ENCODE assay signal across 8 cellular contexts in genomic region chr1:84300991-84301758, GRCh38. TPM values are rescaled to one million over a fixed set of nuclear protein-coding genes. Genes with fewer than 3 reads are reported as not detected.
A peak's percentile ranks its signal among the peaks of the same experiment; 100 is the strongest.
DNase-seq lines count a peak whose midpoint lies in the region; ATAC-seq and TF ChIP-seq lines count a peak whose summit lies in the region.

SAMD13 (plus strand) TSS chr1:84301708; CDS start chr1:84303235, 1,527 bp downstream.

- H3K27me3 ChIP-seq in mammary epithelial cell (ENCODE audit: insufficient read depth, low read length) (no peaks in the 10 kb centered on the region), kidney epithelial cell (ENCODE audit: control insufficient read depth, insufficient read depth, low read length) (no peaks in the 10 kb centered on the region), spleen (replicated peaks in 1 of 7) (peaks cover 0 to 13% (median 0%) of the 10 kb centered on the region in 7 donors)

- H3K4me3 ChIP-seq in NB4 (ENCODE audit: low read depth, low read length) (peak within 1 kb of the TSS; percentile 50), mammary epithelial cell (replicated peaks in 1 of 3; ENCODE audit: insufficient read depth in 1 of 3, low read depth in 2 of 3, low read length in 3 of 3) (peak within 1 kb of the TSS; percentile 21 to 40 (median 23)), kidney epithelial cell (ENCODE audit: low read depth, low read length) (peak within 1 kb of the TSS; percentile 10), spleen (peak within 1 kb of the TSS in 7 of 8 donors; percentile 4 to 57 (median 18))

- no peak within 1 kb of the TSS for H3K9ac ChIP-seq in mammary epithelial cell (ENCODE audit: insufficient read depth, low read length)

- H2AFZ ChIP-seq in mammary epithelial cell (ENCODE audit: low read depth, low read length) = peak within 1 kb of the TSS; percentile 89

- intact Hi-C loops in mammary epithelial cell (cut with micrococcal nuclease) (no loop called here), spleen (cut with DNase I; ENCODE audit: low total_unique reads) (loop anchor here (10.0 kb wide), 1 partner anchor 146 kb away; no protein-coding TSS in a partner anchor)

- peaks cover 37% of the 10 kb centered on the region for H3K4me1 ChIP-seq in mammary epithelial cell (ENCODE audit: insufficient read depth, low read length)
- peaks cover 4 to 70% (median 55%) of the 10 kb centered on the region in 6 donors for H3K4me1 ChIP-seq in spleen

- ATAC-seq in GM19035 (IDR thresholded peaks at IDR 0.05; ENCODE audit: unreplicated experiment) = peak; percentile 31
- ATAC-seq in SK-N-SH treated with all-trans-retinoic acid at 6 μM for 48 hours = peak; percentile 35; the same call in 2 of the 3 replicates

- peak within 1 kb of the TSS; percentile 80 for H3K4me2 ChIP-seq in mammary epithelial cell (ENCODE audit: insufficient read depth, low read depth, low read length)

- peak; percentile 73 for DNase-seq in ACHN
- peak; percentile 64 for DNase-seq in NB4 (ENCODE audit: low read depth)
- peak; percentile 53 for DNase-seq in mammary epithelial cell
- peak; percentile 39 for DNase-seq in kidney epithelial cell (ENCODE audit: low read depth)
- no peak for DNase-seq in spleen
- DNase-seq in mesenteric fat pad (ENCODE audit: low spot score) = no peak

- 7% methylated on average over 5 of the region's 5 CpGs for WGBS in mammary epithelial cell (ENCODE audit: low coverage, missing lambda C conversion rate)
- 18 to 31% (median 21%) methylated on average over 5 of the region's 5 CpGs for WGBS in spleen, 5 donors

- no peaks in the 10 kb centered on the region for H3K79me2 ChIP-seq in mammary epithelial cell (ENCODE audit: insufficient read depth, low read length)

- CTCF ChIA-PET in mammary epithelial cell (lab: Charles Lee; ENCODE audit: low non-redundant PET) = no interaction called here

- dilution Hi-C loops in mammary epithelial cell (cut with HindIII; ENCODE audit: low sequenced_read_pairs) = no loop called here

- TF ChIP-seq POLR2A in NB4 (IDR thresholded peaks at IDR 0.05; ENCODE audit: extremely low read depth, insufficient read length) = no peak
- no peak for TF ChIP-seq POLR2A in spleen (IDR thresholded peaks at IDR 0.05)

- H3K36me3 ChIP-seq in mammary epithelial cell (ENCODE audit: insufficient read depth, low read length) = no peaks in the 10 kb centered on the region
- H3K36me3 ChIP-seq in kidney epithelial cell (ENCODE audit: control insufficient read depth, insufficient read depth, low read length) = no peaks in the 10 kb centered on the region
- H3K36me3 ChIP-seq in spleen = no peaks in the 10 kb centered on the region

- TF ChIP-seq CTCF in NB4 (IDR thresholded peaks at IDR 0.05; ENCODE audit: low read depth, low read length) (no peak), mammary epithelial cell (conservative IDR thresholded peaks at IDR 0.05 in 1 of 2, IDR thresholded peaks at IDR 0.05 in 1 of 2; ENCODE audit: extremely low read depth in 1 of 2, insufficient read depth in 1 of 2, low read depth in 1 of 2, low read length in 2 of 2) (no peak), kidney epithelial cell (IDR thresholded peaks at IDR 0.05; ENCODE audit: insufficient read depth, low read length, poor library complexity, severe bottlenecking) (no peak), spleen (IDR thresholded peaks at IDR 0.05 in 8 of 11, conservative IDR thresholded peaks at IDR 0.05 in 3 of 11) (no peak)

- no peak within 1 kb of the TSS for H3K27ac ChIP-seq in mammary epithelial cell (ENCODE audit: insufficient read depth, low read depth, low read length)
- peak within 1 kb of the TSS; percentile 28 to 91 (median 80) for H3K27ac ChIP-seq in spleen

- H4K20me1 ChIP-seq in mammary epithelial cell (ENCODE audit: insufficient read depth, low read length) = no peaks in the 10 kb centered on the region

- BruUV-seq in mammary epithelial cell (replicated peaks; lab: Mats Ljungman, UMichigan) = no TSS peak

- in situ Hi-C loops in ACHN (cut with HindIII; ENCODE audit: low pct_ligation_motif_present, low pct_unique_long_range_greater_than_20kb, low sequenced_read_pairs) = no loop called here
- in situ Hi-C loops in mammary epithelial cell (cut with MboI; ENCODE audit: low sequenced_read_pairs in 2 of 2) = no loop called here

- no peaks in the 10 kb centered on the region for H3K9me3 ChIP-seq in mammary epithelial cell (replicated peaks; ENCODE audit: insufficient read depth, low read length)
- peaks cover 0 to 1% (median 0%) of the 10 kb centered on the region in 8 donors for H3K9me3 ChIP-seq in spleen

TF ChIP-seq in SK-N-SH treated with all-trans-retinoic acid at 6 μM for 48 hours, 23 proteins besides CTCF, POLR2A, EP300 and RAD21:
- TF ChIP-seq ZNF8 (CRISPR knock-in tag; IDR thresholded peaks at IDR 0.05) (no peak), GLIS3 (CRISPR knock-in tag; IDR thresholded peaks at IDR 0.05) (no peak), PATZ1 (CRISPR knock-in tag; IDR thresholded peaks at IDR 0.05; ENCODE audit: borderline replicate concordance) (no peak), TOX (CRISPR knock-in tag; IDR thresholded peaks at IDR 0.05; ENCODE audit: borderline replicate concordance) (no peak), ZFP30 (CRISPR knock-in tag; IDR thresholded peaks at IDR 0.05) (no peak), PPARA (CRISPR knock-in tag; IDR thresholded peaks at IDR 0.05; ENCODE audit: borderline replicate concordance) (no peak), ZNF70 (CRISPR knock-in tag; IDR thresholded peaks at IDR 0.05) (no peak), CSDC2 (CRISPR knock-in tag; IDR thresholded peaks at IDR 0.05) (no peak), TCF4 (CRISPR knock-in tag; IDR thresholded peaks at IDR 0.05; ENCODE audit: borderline replicate concordance) (no peak), TSHZ2 (CRISPR knock-in tag; IDR thresholded peaks at IDR 0.05) (no peak)
- TF ChIP-seq, protein P1, sequence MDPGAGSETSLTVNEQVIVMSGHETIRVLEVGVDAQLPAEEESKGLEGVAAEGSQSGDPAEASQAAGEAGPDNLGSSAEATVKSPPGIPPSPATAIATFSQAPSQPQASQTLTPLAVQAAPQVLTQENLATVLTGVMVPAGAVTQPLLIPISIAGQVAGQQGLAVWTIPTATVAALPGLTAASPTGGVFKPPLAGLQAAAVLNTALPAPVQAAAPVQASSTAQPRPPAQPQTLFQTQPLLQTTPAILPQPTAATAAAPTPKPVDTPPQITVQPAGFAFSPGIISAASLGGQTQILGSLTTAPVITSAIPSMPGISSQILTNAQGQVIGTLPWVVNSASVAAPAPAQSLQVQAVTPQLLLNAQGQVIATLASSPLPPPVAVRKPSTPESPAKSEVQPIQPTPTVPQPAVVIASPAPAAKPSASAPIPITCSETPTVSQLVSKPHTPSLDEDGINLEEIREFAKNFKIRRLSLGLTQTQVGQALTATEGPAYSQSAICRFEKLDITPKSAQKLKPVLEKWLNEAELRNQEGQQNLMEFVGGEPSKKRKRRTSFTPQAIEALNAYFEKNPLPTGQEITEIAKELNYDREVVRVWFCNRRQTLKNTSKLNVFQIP (CRISPR knock-in tag; IDR thresholded peaks at IDR 0.05; ENCODE audit: borderline replicate concordance, low read depth) = no peak
TF ChIP-seq in SK-N-SH treated with all-trans-retinoic acid at 6 μM for 48 hours: peak in this region for 0.

RNA-seq across cellular contexts. Expression of gene SAMD13, which starts in this region (rescaled TPM):
- total RNA-seq in mammary epithelial cell (under 1 TPM; 0.33 to 0.80 TPM), kidney epithelial cell (1.2 and 1.9 TPM in 2 replicates), spleen (1 to 10 TPM in 5 of 7 donors, under 1 TPM in 2; 0.72 to 2.8 (median 1.3) TPM), mesenteric fat pad (0.61 TPM)
- polyA plus RNA-seq in mammary epithelial cell (0.35 TPM), spleen (1 to 10 TPM in 2 of 3 donors, under 1 TPM in 1; 0.39 to 2.0 (median 1.7) TPM)
- not detected for polyA minus RNA-seq in mammary epithelial cell

Comparison
In these comparisons a context has a peak if more than half of its experiments do, and no peak if none do; other contexts are left out.
1. Peak in DNase-seq, H3K4me3 ChIP-seq and H3K4me2 ChIP-seq in mammary epithelial cell; RNA of the gene not detected or under 1 TPM.
2. DNase-seq: peak in ACHN (single experiment), NB4 (single experiment) and kidney epithelial cell (single experiment); none in spleen (single experiment) and mesenteric fat pad (single experiment).
3. Peak in every context shown above with its lines, with median percentiles within 50 percentile points of each other: H3K4me3 ChIP-seq.